1 cellular context compared by ENCODE assay signal in genomic region chr2:47068966-47069627, GRCh38.
TF ChIP-seq lines count a peak whose summit lies in the region.

No MANE protein-coding gene starts in this region.

TF ChIP-seq in HCT116, 20 proteins besides CTCF, POLR2A, EP300 and RAD21 (continued from another document):
- TF ChIP-seq REST (IDR thresholded peaks at IDR 0.05; ENCODE audit: low read depth): no peak
- no peak for TF ChIP-seq YY1 (IDR thresholded peaks at IDR 0.05; ENCODE audit: extremely low read depth, insufficient replicate concordance, low read depth, low read length)
- no peak for TF ChIP-seq JUND (IDR thresholded peaks at IDR 0.05)
- no peak for TF ChIP-seq EZH2phosphoT487 (IDR thresholded peaks at IDR 0.05; ENCODE audit: borderline replicate concordance)
- TF ChIP-seq EZH2 (IDR thresholded peaks at IDR 0.05): no peak
- no peak for TF ChIP-seq ZBTB33 (IDR thresholded peaks at IDR 0.05; ENCODE audit: extremely low read depth, insufficient replicate concordance, low read length)
- TF ChIP-seq EGR1 (IDR thresholded peaks at IDR 0.05; ENCODE audit: low read depth): no peak
